Comparison of ENCODE assay signal across 8 cellular contexts in the genomic region with DNA sequence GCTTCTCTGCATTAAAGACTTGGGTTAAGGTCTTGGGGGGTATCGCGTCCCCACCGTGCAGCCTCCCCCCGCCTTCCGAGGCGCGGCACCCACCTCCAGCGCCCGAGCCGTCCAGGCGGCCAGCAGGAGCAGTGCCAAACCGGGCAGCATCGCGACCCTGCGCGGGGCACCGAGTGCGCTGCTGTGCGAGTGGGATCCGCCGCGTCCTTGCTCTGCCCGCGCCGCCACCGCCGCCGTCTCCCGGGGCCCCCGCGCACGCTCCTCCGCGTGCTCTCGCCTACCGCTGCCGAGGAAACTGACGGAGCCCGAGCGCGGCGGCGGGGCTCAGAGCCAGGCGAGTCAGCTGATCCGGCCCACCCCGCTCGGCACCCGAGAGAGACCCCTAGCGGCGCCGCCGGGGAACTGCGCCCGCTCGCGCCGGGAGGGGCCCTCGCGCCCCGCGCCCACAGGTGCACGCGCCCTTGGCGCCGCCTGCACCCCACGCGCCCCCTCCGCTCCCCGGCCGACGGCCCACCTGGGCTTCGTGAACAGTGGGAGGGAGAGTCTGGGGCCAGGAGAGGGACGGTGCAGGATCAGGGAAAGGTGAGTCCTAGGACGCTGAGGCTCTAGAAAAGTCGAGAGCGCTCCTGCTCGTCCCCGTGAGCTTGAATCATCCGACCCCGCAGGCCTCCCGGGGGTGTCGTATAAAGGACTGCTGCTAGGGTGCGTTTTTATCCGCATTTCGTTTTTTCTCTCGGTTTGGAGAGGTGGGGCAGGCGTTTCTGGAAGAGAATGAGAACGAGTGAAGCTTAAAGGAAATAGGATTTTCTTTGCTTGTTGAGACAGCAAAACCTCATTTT. TPM values are rescaled to one million over a fixed set of nuclear protein-coding genes. Genes with fewer than 3 reads are reported as not detected.
DNase-seq lines count a peak whose midpoint lies in the region; ATAC-seq lines count a peak whose summit lies in the region.

TSS of gene APP (minus strand) at position 300 of the 839 bp plus-strand sequence. CDS start at position 150, 150 bp downstream.

- in situ Hi-C loops in KBM-7 (cut with MboI; ENCODE audit: low pct_unique_long_range_greater_than_20kb, low sequenced_read_pairs), result no loop called here

- H3K4me3 Mint-ChIP-seq in activated naive CD4-positive, alpha-beta T cell treated with anti-CD3 and anti-CD28 coated beads, Interleukin-2, amount 10 ng/mL, durations not matched to agents 7 days and 5 days, result peak within 1 kb of the TSS; percentile 83

- DNase-seq in DMS79 (lab: John Stamatoyannopoulos, UW) (peak; percentile 29), KBM-7 (peak; percentile 83), SJSA1 (ENCODE audit: low read depth in 1 of 2, low spot score in 2 of 2) (peak; percentile 77 to 86), germinal center (ENCODE audit: low spot score) (peak; percentile 93), occipital lobe (lab: John Stamatoyannopoulos, UW) (peak; percentile 68), superior temporal gyrus (ENCODE audit: extremely low spot score) (peak; percentile 85)
- DNase-seq in activated naive CD4-positive, alpha-beta T cell treated with anti-CD3 and anti-CD28 coated beads, Interleukin-2, amount 10 ng/mL, durations not matched to agents 7 days and 5 days, result peak; percentile 88

- CTCF ChIA-PET in activated naive CD4-positive, alpha-beta T cell treated with anti-CD3 and anti-CD28 coated beads, Interleukin-2, amount 10 ng/mL, durations not matched to agents 7 days and 5 days (lab: Charles Lee), result interaction anchor here (0.6 to 4.6 kb wide), 14 partner anchors 9 to 563 kb away, joined by 3 to 36 read pairs (median 4); partner anchors contain the start of gene MRPL39

- peaks cover 14% of the 10 kb centered on the region for H3K4me1 Mint-ChIP-seq in activated naive CD4-positive, alpha-beta T cell treated with anti-CD3 and anti-CD28 coated beads, Interleukin-2, amount 10 ng/mL, durations not matched to agents 7 days and 5 days

- H3K27me3 Mint-ChIP-seq in activated naive CD4-positive, alpha-beta T cell treated with anti-CD3 and anti-CD28 coated beads, Interleukin-2, amount 10 ng/mL, durations not matched to agents 7 days and 5 days, result peaks cover 5% of the 10 kb centered on the region

- peak within 1 kb of the TSS; percentile 84 for H3K4me3 ChIP-seq in SJSA1

- peaks cover 23% of the 10 kb centered on the region for H3K36me3 ChIP-seq in SJSA1

- peak within 1 kb of the TSS; percentile 55 for H3K27ac Mint-ChIP-seq in activated naive CD4-positive, alpha-beta T cell treated with anti-CD3 and anti-CD28 coated beads, Interleukin-2, amount 10 ng/mL, durations not matched to agents 7 days and 5 days

- peaks cover 2% of the 10 kb centered on the region for H3K36me3 Mint-ChIP-seq in activated naive CD4-positive, alpha-beta T cell treated with anti-CD3 and anti-CD28 coated beads, Interleukin-2, amount 10 ng/mL, durations not matched to agents 7 days and 5 days

- H3K4me1 ChIP-seq in SJSA1 (replicated peaks), result peaks cover 30% of the 10 kb centered on the region

- H3K9me3 ChIP-seq in SJSA1 (replicated peaks), result no peaks in the 10 kb centered on the region

- peak; percentile 78 for ATAC-seq in GM21619 (IDR thresholded peaks at IDR 0.05; ENCODE audit: unreplicated experiment)

- H3K27ac ChIP-seq in SJSA1, result peak within 1 kb of the TSS; percentile 59

- no peaks in the 10 kb centered on the region for H3K27me3 ChIP-seq in SJSA1 (replicated peaks)

- H3K9me3 Mint-ChIP-seq in activated naive CD4-positive, alpha-beta T cell treated with anti-CD3 and anti-CD28 coated beads, Interleukin-2, amount 10 ng/mL, durations not matched to agents 7 days and 5 days, result no peaks in the 10 kb centered on the region

RNA-seq across cellular contexts. Expression of gene APP, which starts in this region (rescaled TPM):
- 177 and 221 TPM in 2 replicates for total RNA-seq in SJSA1 (2014; rRNA removed; shearing (Covaris generic))
- total RNA-seq in occipital lobe, result 354 TPM

Comparison
In these comparisons a context has a peak if more than half of its experiments do, and no peak if none do; other contexts are left out.
1. Peak in every context shown above with its lines: DNase-seq, ATAC-seq, H3K4me3 ChIP-seq and H3K27ac ChIP-seq.
2. DNase-seq: peak in every context shown above with its lines; median percentile 93 in germinal center; 88 in activated naive CD4-positive, alpha-beta T cell treated with anti-CD3 and anti-CD28 coated beads, Interleukin-2, amount 10 ng/mL, durations not matched to agents 7 days and 5 days; 85 in superior temporal gyrus; 83 in KBM-7; 82 in SJSA1; 68 in occipital lobe; 29 in DMS79.